ENCODE assay signal across 20 cellular contexts in the genomic region with DNA sequence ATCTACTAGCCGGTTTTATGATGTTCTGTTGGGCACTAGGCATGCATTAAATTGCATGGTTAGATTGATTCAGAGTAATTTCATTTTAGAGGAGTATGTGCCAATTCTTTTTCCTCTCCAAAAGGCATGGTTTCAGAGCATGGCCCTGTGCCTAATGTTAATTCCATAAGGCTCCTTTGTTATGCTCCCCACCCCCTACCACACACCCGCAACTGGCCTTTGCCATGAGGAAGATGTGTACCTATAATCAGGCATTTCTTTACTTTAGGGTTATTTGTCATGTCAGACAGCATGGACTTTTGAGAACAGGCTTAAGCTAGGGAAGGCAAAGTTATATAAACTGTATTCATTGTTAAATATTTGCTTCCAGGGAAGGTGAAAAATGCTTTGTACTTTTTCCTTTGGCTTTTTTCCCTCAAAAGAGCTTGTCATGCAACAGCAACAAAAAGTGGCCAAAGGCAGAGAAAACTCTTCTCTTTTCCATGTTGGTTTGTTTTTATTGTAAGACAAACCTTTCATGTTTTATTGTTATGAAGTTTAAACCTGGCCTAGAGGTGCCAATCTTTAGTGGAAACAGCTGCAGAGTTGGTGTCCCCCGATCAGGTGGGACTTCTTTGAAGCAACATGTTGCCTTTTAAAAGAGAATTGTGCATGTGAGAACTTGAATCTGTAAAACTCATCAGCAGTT. TPM values are rescaled to one million over a fixed set of nuclear protein-coding genes. Genes with fewer than 3 reads are reported as not detected.
DNase-seq lines count a peak whose midpoint lies in the region; ATAC-seq lines count a peak whose summit lies in the region.
"Had no signal": no experiment of that assay in that cellular context is flagged by ENCODE, and none has a peak within 500 bp of the region (broad histone marks: within the 10 kb centered on the region; RNA-seq: fewer than 3 reads in every experiment).

No MANE protein-coding gene starts in this region.

- peaks cover 10% of the 10 kb centered on the region for H3K36me3 ChIP-seq in iPS-18a (ENCODE audit: control insufficient read depth, low read depth, low read length)
- peaks cover 6% of the 10 kb centered on the region for H3K36me3 ChIP-seq in rectal smooth muscle tissue (ENCODE audit: control insufficient read depth, insufficient read depth, low read length)

- no peak overlapping the region for H3K4me3 Mint-ChIP-seq in T-helper 17 cell
- H3K4me3 Mint-ChIP-seq: activated CD4-positive, alpha-beta T cell treated with anti-CD3 and anti-CD28 coated beads, Interleukin-2, amount 10 ng/mL, durations not matched to agents 7 days and 5 days; stimulated activated memory B cell treated with anti-CD40 and anti-IgM and Interleukin-4, amounts not matched to agents 10 μg/mL and 1 μg/mL and 100 μg/mL, for 72 hours had no signal

- peaks cover 15% of the 10 kb centered on the region for H3K4me1 ChIP-seq in iPS-18a (ENCODE audit: control insufficient read depth, low read depth, low read length)
- H3K4me1 ChIP-seq in rectal smooth muscle tissue (ENCODE audit: control insufficient read depth, insufficient read depth, low read length), result peaks cover 5% of the 10 kb centered on the region

- H3K9ac ChIP-seq in iPS-18a (ENCODE audit: low read length) (no peak overlapping the region), rectal smooth muscle tissue (ENCODE audit: low read length) (no peak overlapping the region)

- peaks cover 6% of the 10 kb centered on the region for H3K36me3 Mint-ChIP-seq in T-helper 17 cell (ENCODE audit: low read depth)

- peak overlapping the region; percentile 41 for H3K27ac Mint-ChIP-seq in T-helper 17 cell
- H3K27ac Mint-ChIP-seq: activated CD4-positive, alpha-beta T cell treated with anti-CD3 and anti-CD28 coated beads, Interleukin-2, amount 10 ng/mL, durations not matched to agents 7 days and 5 days; stimulated activated memory B cell treated with anti-CD40 and anti-IgM and Interleukin-4, amounts not matched to agents 10 μg/mL and 1 μg/mL and 100 μg/mL, for 72 hours had no signal

- ATAC-seq in T-helper 17 cell, result no peak
- ATAC-seq in GM21529 (IDR thresholded peaks at IDR 0.05; ENCODE audit: unreplicated experiment), result no peak
- ATAC-seq: foreskin keratinocyte; K562; PC-3; stimulated activated memory B cell treated with anti-CD40 and anti-IgM and Interleukin-4, amounts not matched to agents 10 μg/mL and 1 μg/mL and 100 μg/mL, for 72 hours had no signal

- intact Hi-C loops in posterior vena cava (cut with DNase I), result no loop called here

- H3K9me3 ChIP-seq in T-helper 17 cell (ENCODE audit: control insufficient read depth, low read length, poor library complexity, severe bottlenecking) (no peaks in the 10 kb centered on the region), iPS-18a (ENCODE audit: control insufficient read depth, low read depth, low read length) (no peaks in the 10 kb centered on the region)
- H3K9me3 ChIP-seq: ascending aorta, SJSA1 had no signal

- peaks cover 23% of the 10 kb centered on the region for H3K4me1 Mint-ChIP-seq in T-helper 17 cell

- no peaks in the 10 kb centered on the region for H3K27me3 Mint-ChIP-seq in T-helper 17 cell
- H3K27me3 Mint-ChIP-seq: activated CD4-positive, alpha-beta T cell treated with anti-CD3 and anti-CD28 coated beads, Interleukin-2, amount 10 ng/mL, durations not matched to agents 7 days and 5 days; stimulated activated memory B cell treated with anti-CD40 and anti-IgM and Interleukin-4, amounts not matched to agents 10 μg/mL and 1 μg/mL and 100 μg/mL, for 72 hours had no signal

- no peaks in the 10 kb centered on the region for H3K27me3 ChIP-seq in iPS-18a (ENCODE audit: control insufficient read depth, insufficient read depth, low read length)
- no peaks in the 10 kb centered on the region for H3K27me3 ChIP-seq in rectal smooth muscle tissue (ENCODE audit: control insufficient read depth, insufficient read depth, low read length)
- H3K27me3 ChIP-seq: ascending aorta, foreskin keratinocyte, SJSA1 had no signal

- in situ Hi-C loops in Caki2 (cut with HindIII; ENCODE audit: low pct_unique_long_range_greater_than_20kb, low sequenced_read_pairs), result no loop called here

- DNase-seq in Caki2 (ENCODE audit: low read depth) (peak; percentile 56), T-helper 17 cell (no peak), NCI-H510A treated with DMSO at 0.1 percent for 48 hours (lab: John Stamatoyannopoulos, UW) (no peak), posterior vena cava (ENCODE audit: low spot score) (no peak), OCI-M2 (lab: John Stamatoyannopoulos, UW; ENCODE audit: unreplicated experiment) (no peak)
- DNase-seq: activated CD4-positive, alpha-beta T cell treated with anti-CD3 and anti-CD28 coated beads, Interleukin-2, amount 10 ng/mL, durations not matched to agents 7 days and 5 days; foreskin keratinocyte; NCI-H2029 treated with DMSO at 0.1 percent for 48 hours; NCI-H524; PC-3; posterior cingulate gyrus had no signal

- H3K4me3 ChIP-seq in iPS-18a (ENCODE audit: low read length) (no peak overlapping the region), rectal smooth muscle tissue (ENCODE audit: low read length) (no peak overlapping the region)
- H3K4me3 ChIP-seq: ascending aorta, K562, SJSA1 had no signal

- peak overlapping the region; percentile 3 for H3K27ac ChIP-seq in iPS-18a (ENCODE audit: low read length)
- peak overlapping the region; percentile 11 for H3K27ac ChIP-seq in rectal smooth muscle tissue (ENCODE audit: low read depth, low read length)
- H3K27ac ChIP-seq: ascending aorta, foreskin keratinocyte, SJSA1 had no signal

RNA-seq across cellular contexts. Expression of a gene that starts 24.3 kb away (rescaled TPM):
- 135 and 160 TPM in 2 replicates for total RNA-seq in Caki2 (2014; rRNA removed; shearing (Covaris generic); ENCODE audit: low replicate concordance)
- total RNA-seq in T-helper 17 cell (10 to 100 TPM; 32.0 to 32.3 TPM), posterior vena cava (100 to 1,000 TPM; 137 to 186 TPM)

RNA-seq across cellular contexts. Expression of a gene that starts 44.8 kb away (rescaled TPM):
- total RNA-seq in Caki2 (2014; rRNA removed; shearing (Covaris generic); ENCODE audit: low replicate concordance), result not detected in 2 replicates
- total RNA-seq in T-helper 17 cell (under 1 TPM; 0.16 to 0.17 TPM), posterior vena cava (not detected)
- total RNA-seq: ascending aorta, foreskin keratinocyte, K562, liver, PC-3, SJSA1, ureter had no signal
